In the genomic region with DNA sequence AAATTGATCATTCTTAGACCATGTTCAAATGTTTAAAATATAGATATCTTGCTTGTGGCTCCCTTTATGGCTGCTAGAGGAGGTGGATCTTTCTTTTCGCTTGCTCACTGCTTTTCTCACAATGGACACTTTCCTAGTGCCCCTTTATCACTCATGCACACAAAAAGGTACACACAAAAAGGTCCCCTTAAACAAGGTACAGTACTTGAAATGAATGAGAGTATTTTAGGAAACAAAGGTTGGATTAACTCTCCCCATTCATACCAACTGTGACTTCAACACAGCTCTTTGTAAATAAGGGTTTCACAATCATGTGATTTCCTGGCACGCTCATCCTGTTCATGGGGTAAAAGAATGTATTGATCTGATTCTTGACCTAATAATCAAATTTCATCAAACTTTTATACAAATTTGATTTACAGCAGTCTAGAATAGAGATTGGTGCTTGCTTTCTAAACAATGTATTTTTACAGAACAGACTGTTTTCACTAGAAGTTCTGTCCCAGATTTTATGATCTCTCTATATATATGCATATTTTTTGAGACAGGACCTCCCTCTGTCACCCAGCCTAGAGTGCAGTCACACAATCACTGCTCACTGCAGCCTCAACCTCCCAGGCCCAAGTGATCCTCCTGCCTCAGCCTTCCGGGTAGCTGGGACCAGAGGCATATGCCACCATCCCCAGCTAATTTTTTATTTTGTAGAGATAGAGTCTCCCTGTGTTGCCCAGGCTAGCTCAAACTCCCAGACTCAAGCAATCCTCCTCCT, we compare ENCODE assay signal across 1 cellular context.
TF ChIP-seq lines count a peak whose summit lies in the region.

No MANE protein-coding gene starts in this region.

TF ChIP-seq in HepG2, 621 proteins besides CTCF, POLR2A, EP300 and RAD21 (continued from another document and continues in another):
- TF ChIP-seq, protein P1, sequence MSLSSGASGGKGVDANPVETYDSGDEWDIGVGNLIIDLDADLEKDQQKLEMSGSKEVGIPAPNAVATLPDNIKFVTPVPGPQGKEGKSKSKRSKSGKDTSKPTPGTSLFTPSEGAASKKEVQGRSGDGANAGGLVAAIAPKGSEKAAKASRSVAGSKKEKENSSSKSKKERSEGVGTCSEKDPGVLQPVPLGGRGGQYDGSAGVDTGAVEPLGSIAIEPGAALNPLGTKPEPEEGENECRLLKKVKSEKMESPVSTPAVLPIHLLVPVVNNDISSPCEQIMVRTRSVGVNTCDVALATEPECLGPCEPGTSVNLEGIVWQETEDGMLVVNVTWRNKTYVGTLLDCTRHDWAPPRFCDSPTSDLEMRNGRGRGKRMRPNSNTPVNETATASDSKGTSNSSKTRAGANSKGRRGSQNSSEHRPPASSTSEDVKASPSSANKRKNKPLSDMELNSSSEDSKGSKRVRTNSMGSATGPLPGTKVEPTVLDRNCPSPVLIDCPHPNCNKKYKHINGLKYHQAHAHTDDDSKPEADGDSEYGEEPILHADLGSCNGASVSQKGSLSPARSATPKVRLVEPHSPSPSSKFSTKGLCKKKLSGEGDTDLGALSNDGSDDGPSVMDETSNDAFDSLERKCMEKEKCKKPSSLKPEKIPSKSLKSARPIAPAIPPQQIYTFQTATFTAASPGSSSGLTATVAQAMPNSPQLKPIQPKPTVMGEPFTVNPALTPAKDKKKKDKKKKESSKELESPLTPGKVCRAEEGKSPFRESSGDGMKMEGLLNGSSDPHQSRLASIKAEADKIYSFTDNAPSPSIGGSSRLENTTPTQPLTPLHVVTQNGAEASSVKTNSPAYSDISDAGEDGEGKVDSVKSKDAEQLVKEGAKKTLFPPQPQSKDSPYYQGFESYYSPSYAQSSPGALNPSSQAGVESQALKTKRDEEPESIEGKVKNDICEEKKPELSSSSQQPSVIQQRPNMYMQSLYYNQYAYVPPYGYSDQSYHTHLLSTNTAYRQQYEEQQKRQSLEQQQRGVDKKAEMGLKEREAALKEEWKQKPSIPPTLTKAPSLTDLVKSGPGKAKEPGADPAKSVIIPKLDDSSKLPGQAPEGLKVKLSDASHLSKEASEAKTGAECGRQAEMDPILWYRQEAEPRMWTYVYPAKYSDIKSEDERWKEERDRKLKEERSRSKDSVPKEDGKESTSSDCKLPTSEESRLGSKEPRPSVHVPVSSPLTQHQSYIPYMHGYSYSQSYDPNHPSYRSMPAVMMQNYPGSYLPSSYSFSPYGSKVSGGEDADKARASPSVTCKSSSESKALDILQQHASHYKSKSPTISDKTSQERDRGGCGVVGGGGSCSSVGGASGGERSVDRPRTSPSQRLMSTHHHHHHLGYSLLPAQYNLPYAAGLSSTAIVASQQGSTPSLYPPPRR (CRISPR knock-in tag; IDR thresholded peaks at IDR 0.05; ENCODE audit: borderline replicate concordance): peak; percentile 67; the same call in 1 of the 2 replicates
- peak; percentile 73; the same call in 1 of the 2 replicates for TF ChIP-seq NCOR1 (IDR thresholded peaks at IDR 0.05; ENCODE audit: borderline replicate concordance, low read length)
- TF ChIP-seq ZNF331 (CRISPR knock-in tag; IDR thresholded peaks at IDR 0.05): peak; percentile 82; the same call in 1 of the 2 replicates
- peak; percentile 76; the same call in 1 of the 2 replicates for TF ChIP-seq CREM (IDR thresholded peaks at IDR 0.05)
- no peak for TF ChIP-seq CREM (CRISPR knock-in tag; IDR thresholded peaks at IDR 0.05)
- no peak for TF ChIP-seq ZNF772 (CRISPR knock-in tag; IDR thresholded peaks at IDR 0.05)
- no peak for TF ChIP-seq STAT5B (CRISPR knock-in tag; IDR thresholded peaks at IDR 0.05)
- TF ChIP-seq, protein P2, sequence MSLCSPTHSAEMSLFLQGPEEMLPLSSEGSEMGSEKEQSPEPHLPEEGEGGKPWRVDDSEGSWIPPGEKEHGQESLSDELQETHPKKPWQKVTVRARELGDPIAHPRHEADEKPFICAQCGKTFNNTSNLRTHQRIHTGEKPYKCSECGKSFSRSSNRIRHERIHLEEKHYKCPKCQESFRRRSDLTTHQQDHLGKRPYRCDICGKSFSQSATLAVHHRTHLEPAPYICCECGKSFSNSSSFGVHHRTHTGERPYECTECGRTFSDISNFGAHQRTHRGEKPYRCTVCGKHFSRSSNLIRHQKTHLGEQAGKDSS (CRISPR knock-in tag; IDR thresholded peaks at IDR 0.05; ENCODE audit: borderline replicate concordance, low read depth): no peak
- TF ChIP-seq, protein P3, sequence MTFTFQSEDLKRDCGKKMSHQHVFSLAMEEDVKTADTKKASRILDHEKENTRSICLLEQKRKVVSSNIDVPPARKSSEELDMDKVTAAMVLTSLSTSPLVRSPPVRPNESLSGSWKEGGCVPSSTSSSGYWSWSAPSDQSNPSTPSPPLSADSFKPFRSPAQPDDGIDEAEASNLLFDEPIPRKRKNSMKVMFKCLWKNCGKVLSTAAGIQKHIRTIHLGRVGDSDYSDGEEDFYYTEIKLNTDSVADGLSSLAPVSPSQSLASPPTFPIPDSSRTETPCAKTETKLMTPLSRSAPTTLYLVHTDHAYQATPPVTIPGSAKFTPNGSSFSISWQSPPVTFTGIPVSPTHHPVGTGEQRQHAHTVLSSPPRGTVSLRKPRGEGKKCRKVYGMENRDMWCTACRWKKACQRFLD (CRISPR knock-in tag; IDR thresholded peaks at IDR 0.05; ENCODE audit: borderline replicate concordance): no peak
- TF ChIP-seq, protein P4, sequence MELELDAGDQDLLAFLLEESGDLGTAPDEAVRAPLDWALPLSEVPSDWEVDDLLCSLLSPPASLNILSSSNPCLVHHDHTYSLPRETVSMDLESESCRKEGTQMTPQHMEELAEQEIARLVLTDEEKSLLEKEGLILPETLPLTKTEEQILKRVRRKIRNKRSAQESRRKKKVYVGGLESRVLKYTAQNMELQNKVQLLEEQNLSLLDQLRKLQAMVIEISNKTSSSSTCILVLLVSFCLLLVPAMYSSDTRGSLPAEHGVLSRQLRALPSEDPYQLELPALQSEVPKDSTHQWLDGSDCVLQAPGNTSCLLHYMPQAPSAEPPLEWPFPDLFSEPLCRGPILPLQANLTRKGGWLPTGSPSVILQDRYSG (CRISPR knock-in tag; IDR thresholded peaks at IDR 0.05): no peak
- no peak for TF ChIP-seq FOXK2 (IDR thresholded peaks at IDR 0.05)
- no peak for TF ChIP-seq ZEB1 (IDR thresholded peaks at IDR 0.05; ENCODE audit: insufficient replicate concordance, low read depth)
- TF ChIP-seq ZFP36 (IDR thresholded peaks at IDR 0.05; ENCODE audit: borderline replicate concordance, low read depth, low read length, partially characterized antibody): no peak
- TF ChIP-seq CCDC6 (CRISPR knock-in tag; IDR thresholded peaks at IDR 0.05): peak; percentile 52; the same call in 1 of the 2 replicates
- no peak for TF ChIP-seq ZBTB8A (CRISPR knock-in tag; IDR thresholded peaks at IDR 0.05; ENCODE audit: borderline replicate concordance, low read depth)
- no peak for TF ChIP-seq MEIS2 (CRISPR knock-in tag; IDR thresholded peaks at IDR 0.05)
- TF ChIP-seq ZNF598 (CRISPR knock-in tag; IDR thresholded peaks at IDR 0.05; ENCODE audit: borderline replicate concordance): no peak
- TF ChIP-seq, protein P5, sequence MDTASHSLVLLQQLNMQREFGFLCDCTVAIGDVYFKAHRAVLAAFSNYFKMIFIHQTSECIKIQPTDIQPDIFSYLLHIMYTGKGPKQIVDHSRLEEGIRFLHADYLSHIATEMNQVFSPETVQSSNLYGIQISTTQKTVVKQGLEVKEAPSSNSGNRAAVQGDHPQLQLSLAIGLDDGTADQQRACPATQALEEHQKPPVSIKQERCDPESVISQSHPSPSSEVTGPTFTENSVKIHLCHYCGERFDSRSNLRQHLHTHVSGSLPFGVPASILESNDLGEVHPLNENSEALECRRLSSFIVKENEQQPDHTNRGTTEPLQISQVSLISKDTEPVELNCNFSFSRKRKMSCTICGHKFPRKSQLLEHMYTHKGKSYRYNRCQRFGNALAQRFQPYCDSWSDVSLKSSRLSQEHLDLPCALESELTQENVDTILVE (CRISPR knock-in tag; IDR thresholded peaks at IDR 0.05): no peak
- TF ChIP-seq, protein P6, sequence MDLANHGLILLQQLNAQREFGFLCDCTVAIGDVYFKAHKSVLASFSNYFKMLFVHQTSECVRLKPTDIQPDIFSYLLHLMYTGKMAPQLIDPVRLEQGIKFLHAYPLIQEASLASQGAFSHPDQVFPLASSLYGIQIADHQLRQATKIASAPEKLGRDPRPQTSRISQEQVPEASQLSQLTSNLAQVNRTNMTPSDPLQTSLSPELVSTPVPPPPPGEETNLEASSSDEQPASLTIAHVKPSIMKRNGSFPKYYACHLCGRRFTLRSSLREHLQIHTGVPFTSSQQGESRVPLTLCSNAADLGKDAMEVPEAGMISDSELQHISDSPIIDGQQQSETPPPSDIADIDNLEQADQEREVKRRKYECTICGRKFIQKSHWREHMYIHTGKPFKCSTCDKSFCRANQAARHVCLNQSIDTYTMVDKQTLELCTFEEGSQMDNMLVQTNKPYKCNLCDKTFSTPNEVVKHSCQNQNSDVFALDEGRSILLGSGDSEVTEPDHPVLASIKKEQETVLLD (CRISPR knock-in tag; IDR thresholded peaks at IDR 0.05; ENCODE audit: low read depth): no peak
- TF ChIP-seq ZNF263 (CRISPR knock-in tag; IDR thresholded peaks at IDR 0.05): no peak
- TF ChIP-seq POLR2AphosphoS2 (IDR thresholded peaks at IDR 0.05; ENCODE audit: low read depth, low read length): no peak
- TF ChIP-seq KLF11 (CRISPR knock-in tag; IDR thresholded peaks at IDR 0.05): no peak
- 0 out of 2 replicates have a peak, but pooled peaks have one; percentile 53 for TF ChIP-seq ZKSCAN8 (CRISPR knock-in tag; IDR thresholded peaks at IDR 0.05; ENCODE audit: borderline replicate concordance)
- no peak for TF ChIP-seq ZNF34 (CRISPR knock-in tag; IDR thresholded peaks at IDR 0.05; ENCODE audit: borderline replicate concordance)
- TF ChIP-seq, protein P7, sequence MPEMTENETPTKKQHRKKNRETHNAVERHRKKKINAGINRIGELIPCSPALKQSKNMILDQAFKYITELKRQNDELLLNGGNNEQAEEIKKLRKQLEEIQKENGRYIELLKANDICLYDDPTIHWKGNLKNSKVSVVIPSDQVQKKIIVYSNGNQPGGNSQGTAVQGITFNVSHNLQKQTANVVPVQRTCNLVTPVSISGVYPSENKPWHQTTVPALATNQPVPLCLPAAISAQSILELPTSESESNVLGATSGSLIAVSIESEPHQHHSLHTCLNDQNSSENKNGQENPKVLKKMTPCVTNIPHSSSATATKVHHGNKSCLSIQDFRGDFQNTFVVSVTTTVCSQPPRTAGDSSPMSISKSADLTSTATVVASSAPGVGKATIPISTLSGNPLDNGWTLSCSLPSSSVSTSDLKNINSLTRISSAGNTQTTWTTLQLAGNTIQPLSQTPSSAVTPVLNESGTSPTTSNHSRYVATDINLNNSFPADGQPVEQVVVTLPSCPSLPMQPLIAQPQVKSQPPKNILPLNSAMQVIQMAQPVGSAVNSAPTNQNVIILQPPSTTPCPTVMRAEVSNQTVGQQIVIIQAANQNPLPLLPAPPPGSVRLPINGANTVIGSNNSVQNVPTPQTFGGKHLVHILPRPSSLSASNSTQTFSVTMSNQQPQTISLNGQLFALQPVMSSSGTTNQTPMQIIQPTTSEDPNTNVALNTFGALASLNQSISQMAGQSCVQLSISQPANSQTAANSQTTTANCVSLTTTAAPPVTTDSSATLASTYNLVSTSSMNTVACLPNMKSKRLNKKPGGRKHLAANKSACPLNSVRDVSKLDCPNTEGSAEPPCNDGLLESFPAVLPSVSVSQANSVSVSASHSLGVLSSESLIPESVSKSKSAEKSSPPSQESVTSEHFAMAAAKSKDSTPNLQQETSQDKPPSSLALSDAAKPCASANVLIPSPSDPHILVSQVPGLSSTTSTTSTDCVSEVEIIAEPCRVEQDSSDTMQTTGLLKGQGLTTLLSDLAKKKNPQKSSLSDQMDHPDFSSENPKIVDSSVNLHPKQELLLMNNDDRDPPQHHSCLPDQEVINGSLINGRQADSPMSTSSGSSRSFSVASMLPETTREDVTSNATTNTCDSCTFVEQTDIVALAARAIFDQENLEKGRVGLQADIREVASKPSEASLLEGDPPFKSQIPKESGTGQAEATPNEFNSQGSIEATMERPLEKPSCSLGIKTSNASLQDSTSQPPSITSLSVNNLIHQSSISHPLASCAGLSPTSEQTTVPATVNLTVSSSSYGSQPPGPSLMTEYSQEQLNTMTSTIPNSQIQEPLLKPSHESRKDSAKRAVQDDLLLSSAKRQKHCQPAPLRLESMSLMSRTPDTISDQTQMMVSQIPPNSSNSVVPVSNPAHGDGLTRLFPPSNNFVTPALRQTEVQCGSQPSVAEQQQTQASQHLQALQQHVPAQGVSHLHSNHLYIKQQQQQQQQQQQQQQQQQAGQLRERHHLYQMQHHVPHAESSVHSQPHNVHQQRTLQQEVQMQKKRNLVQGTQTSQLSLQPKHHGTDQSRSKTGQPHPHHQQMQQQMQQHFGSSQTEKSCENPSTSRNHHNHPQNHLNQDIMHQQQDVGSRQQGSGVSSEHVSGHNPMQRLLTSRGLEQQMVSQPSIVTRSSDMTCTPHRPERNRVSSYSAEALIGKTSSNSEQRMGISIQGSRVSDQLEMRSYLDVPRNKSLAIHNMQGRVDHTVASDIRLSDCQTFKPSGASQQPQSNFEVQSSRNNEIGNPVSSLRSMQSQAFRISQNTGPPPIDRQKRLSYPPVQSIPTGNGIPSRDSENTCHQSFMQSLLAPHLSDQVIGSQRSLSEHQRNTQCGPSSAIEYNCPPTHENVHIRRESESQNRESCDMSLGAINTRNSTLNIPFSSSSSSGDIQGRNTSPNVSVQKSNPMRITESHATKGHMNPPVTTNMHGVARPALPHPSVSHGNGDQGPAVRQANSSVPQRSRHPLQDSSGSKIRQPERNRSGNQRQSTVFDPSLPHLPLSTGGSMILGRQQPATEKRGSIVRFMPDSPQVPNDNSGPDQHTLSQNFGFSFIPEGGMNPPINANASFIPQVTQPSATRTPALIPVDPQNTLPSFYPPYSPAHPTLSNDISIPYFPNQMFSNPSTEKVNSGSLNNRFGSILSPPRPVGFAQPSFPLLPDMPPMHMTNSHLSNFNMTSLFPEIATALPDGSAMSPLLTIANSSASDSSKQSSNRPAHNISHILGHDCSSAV (CRISPR knock-in tag; IDR thresholded peaks at IDR 0.05; ENCODE audit: borderline replicate concordance): no peak
- TF ChIP-seq ZNF652 (CRISPR knock-in tag; IDR thresholded peaks at IDR 0.05; ENCODE audit: borderline replicate concordance, low read depth): peak; percentile 64; the same call in 1 of the 2 replicates
- no peak for TF ChIP-seq SNAPC2 (CRISPR knock-in tag; IDR thresholded peaks at IDR 0.05)
- TF ChIP-seq, protein P8, sequence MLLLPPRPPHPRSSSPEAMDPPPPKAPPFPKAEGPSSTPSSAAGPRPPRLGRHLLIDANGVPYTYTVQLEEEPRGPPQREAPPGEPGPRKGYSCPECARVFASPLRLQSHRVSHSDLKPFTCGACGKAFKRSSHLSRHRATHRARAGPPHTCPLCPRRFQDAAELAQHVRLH (CRISPR knock-in tag; IDR thresholded peaks at IDR 0.05; ENCODE audit: borderline replicate concordance, low read depth): no peak
- TF ChIP-seq TBP (CRISPR knock-in tag; IDR thresholded peaks at IDR 0.05): no peak
- no peak for TF ChIP-seq CHD2 (IDR thresholded peaks at IDR 0.05; ENCODE audit: low read depth, low read length)
- TF ChIP-seq ZKSCAN5 (CRISPR knock-in tag; IDR thresholded peaks at IDR 0.05): no peak
- no peak for TF ChIP-seq SRF (IDR thresholded peaks at IDR 0.05; ENCODE audit: low read depth, low read length)
- no peak for TF ChIP-seq TMF1 (CRISPR knock-in tag; IDR thresholded peaks at IDR 0.05; ENCODE audit: low read depth)
- no peak for TF ChIP-seq STAG1 (CRISPR knock-in tag; IDR thresholded peaks at IDR 0.05)
- no peak for TF ChIP-seq ZNF354B (CRISPR knock-in tag; IDR thresholded peaks at IDR 0.05)
- TF ChIP-seq GATA4 (IDR thresholded peaks at IDR 0.05; ENCODE audit: borderline replicate concordance, low read depth): no peak
